24 cellular contexts compared by ENCODE assay signal in the genomic region with DNA sequence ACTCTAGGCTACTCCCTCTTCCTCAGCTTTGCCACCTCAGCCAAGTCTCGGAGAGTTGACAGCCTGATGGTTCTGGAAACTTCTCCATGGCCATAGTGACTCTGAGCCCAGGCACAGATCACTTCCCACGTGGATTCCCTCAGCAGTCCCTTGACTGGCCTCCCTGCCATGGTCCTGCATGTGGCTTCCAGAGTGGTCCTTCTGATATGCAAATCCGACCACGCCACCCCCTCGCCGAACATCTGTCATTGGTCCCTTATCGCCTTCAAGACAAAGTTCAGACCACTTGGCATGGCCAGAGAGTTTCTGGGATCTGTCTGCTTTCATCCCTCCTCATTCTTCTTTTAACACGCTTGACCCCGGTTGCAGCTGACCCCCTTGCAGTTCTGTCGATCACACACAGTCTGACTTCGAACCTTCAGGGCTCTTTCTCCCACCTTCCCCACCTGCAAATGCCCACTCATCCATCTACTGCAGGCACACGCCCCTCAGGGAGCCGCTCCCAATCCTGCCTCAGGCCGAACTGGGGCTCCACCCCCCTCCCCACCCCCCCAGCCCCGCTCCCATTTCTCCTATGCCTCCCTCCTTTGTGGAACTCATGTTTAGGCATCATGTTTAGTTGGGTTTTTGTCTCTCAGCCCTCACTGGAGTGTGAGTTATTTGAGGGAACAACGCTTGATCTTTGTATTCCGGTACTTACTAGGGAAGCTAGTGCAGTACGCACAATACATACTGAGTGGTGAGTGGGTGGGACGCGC. TPM values are rescaled to one million over a fixed set of nuclear protein-coding genes. Genes with fewer than 3 reads are reported as not detected.
"Had no signal": no experiment of that assay in that cellular context is flagged by ENCODE, and none has a peak within 500 bp of the region (broad histone marks: within the 10 kb centered on the region; RNA-seq: fewer than 3 reads in every experiment).

No MANE protein-coding gene starts in this region.

- H3K4me2 ChIP-seq: KMS-11 had no signal

- H3K27ac ChIP-seq: brain microvascular endothelial cell, cardiac muscle cell, KMS-11, Peyer's patch, WERI-Rb-1 had no signal

- H3K27ac Mint-ChIP-seq: activated CD4-positive, alpha-beta memory T cell treated with anti-CD3 and anti-CD28 coated beads, Interleukin-2, amount 10 ng/mL, durations not matched to agents 7 days and 5 days; activated CD4-positive, alpha-beta T cell treated with anti-CD3 and anti-CD28 coated beads for 36 hours; activated naive CD4-positive, alpha-beta T cell treated with anti-CD3 and anti-CD28 coated beads for 36 hours; activated naive CD8-positive, alpha-beta T cell; activated T-helper 17 cell treated with anti-CD3 and anti-CD28 coated beads, Interleukin-2, amount 50 U/mL, for 72 hours; IgD-negative memory B cell had no signal

- H3K9me3 ChIP-seq: MG63, Peyer's patch had no signal

- ATAC-seq: activated CD4-positive, alpha-beta T cell treated with anti-CD3 and anti-CD28 coated beads for 36 hours; activated T-helper 17 cell treated with anti-CD3 and anti-CD28 coated beads, Interleukin-2, amount 50 U/mL, for 72 hours had no signal

- H3K9ac ChIP-seq: KMS-11 had no signal

- H3K4me1 Mint-ChIP-seq: activated CD4-positive, alpha-beta memory T cell treated with anti-CD3 and anti-CD28 coated beads, Interleukin-2, amount 10 ng/mL, durations not matched to agents 7 days and 5 days had no signal

- H3K4me1 ChIP-seq: Peyer's patch had no signal

- H3K27me3 ChIP-seq: brain microvascular endothelial cell, cardiac muscle cell, MG63, Peyer's patch had no signal

- DNase-seq: activated CD4-positive, alpha-beta memory T cell treated with anti-CD3 and anti-CD28 coated beads, Interleukin-2, amount 10 ng/mL, durations not matched to agents 7 days and 5 days; activated CD4-positive, alpha-beta T cell treated with anti-CD3 and anti-CD28 coated beads for 36 hours; activated CD4-positive, alpha-beta T cell treated with anti-CD3 and anti-CD28 coated beads, Interleukin-2, amount 50 U/mL, for 1 hour; activated gamma-delta T cell; activated naive CD4-positive, alpha-beta T cell treated with anti-CD3 and anti-CD28 coated beads for 36 hours; activated T-cell treated with anti-CD3 and anti-CD28 coated beads for 4 hours; activated T-cell treated with anti-CD3 and anti-CD28 coated beads, Interleukin-2, amount 50 U/mL, for 48 hours; amygdala; brain microvascular endothelial cell; MG63; NCI-H1105 treated with DMSO at 0.1 percent for 48 hours; NCI-H146; NCI-H187 treated with DMSO at 0.1 percent for 48 hours; NCI-H2081 treated with DMSO at 0.1 percent for 48 hours; NCI-H446; NCI-H524; Peyer's patch; SIG-M5; WERI-Rb-1 had no signal

- H3K36me3 ChIP-seq: brain microvascular endothelial cell, cardiac muscle cell had no signal

- H3K4me3 ChIP-seq: cardiac muscle cell, MG63, Peyer's patch had no signal

- H3K4me3 Mint-ChIP-seq: activated CD4-positive, alpha-beta memory T cell treated with anti-CD3 and anti-CD28 coated beads, Interleukin-2, amount 10 ng/mL, durations not matched to agents 7 days and 5 days; activated CD4-positive, alpha-beta T cell treated with anti-CD3 and anti-CD28 coated beads for 36 hours; activated naive CD4-positive, alpha-beta T cell treated with anti-CD3 and anti-CD28 coated beads for 36 hours; activated naive CD8-positive, alpha-beta T cell; activated T-helper 17 cell treated with anti-CD3 and anti-CD28 coated beads, Interleukin-2, amount 50 U/mL, for 72 hours; IgD-negative memory B cell had no signal

- H3K27me3 Mint-ChIP-seq: activated CD4-positive, alpha-beta memory T cell treated with anti-CD3 and anti-CD28 coated beads, Interleukin-2, amount 10 ng/mL, durations not matched to agents 7 days and 5 days; activated naive CD8-positive, alpha-beta T cell; activated T-helper 17 cell treated with anti-CD3 and anti-CD28 coated beads, Interleukin-2, amount 50 U/mL, for 72 hours had no signal

RNA-seq across cellular contexts. Expression of gene KIAA1614, which starts 29.0 kb away (rescaled TPM):
- total RNA-seq: activated naive CD4-positive, alpha-beta T cell treated with anti-CD3 and anti-CD28 coated beads for 36 hours had no signal
- polyA plus RNA-seq: IgD-negative memory B cell had no signal
